In genomic region chr14:26897186-26897585, GRCh38 we compare ENCODE assay signal across 14 cellular contexts.
DNase-seq lines count a peak whose midpoint lies in the region.
"Had no signal": no experiment of that assay in that cellular context is flagged by ENCODE, and none has a peak within 500 bp of the region (broad histone marks: within the 10 kb centered on the region; RNA-seq: fewer than 3 reads in every experiment).

No MANE protein-coding gene starts in this region.

- H2BK12ac ChIP-seq in neuronal stem cell (ENCODE audit: low read length) = no peak overlapping the region

- no peak overlapping the region for H2BK120ac ChIP-seq in neuronal stem cell (ENCODE audit: low read depth, low read length)

- H3K14ac ChIP-seq in neuronal stem cell (ENCODE audit: low read length) = no peak overlapping the region

- no peak overlapping the region for H3K4me3 ChIP-seq in neuronal stem cell (ENCODE audit: low read length in 2 of 2)
- H3K4me3 ChIP-seq: BLaER1 treated with 17β-estradiol and CSF1 and Interleukin-3, amounts not matched to agents 10 nM and 100 nM had no signal

- H2BK5ac ChIP-seq in neuronal stem cell (ENCODE audit: low read length) = no peak overlapping the region

- peak overlapping the region; percentile 60 for H2AFZ ChIP-seq in neuronal stem cell (ENCODE audit: low read length)

- no peak overlapping the region for H3K18ac ChIP-seq in neuronal stem cell (ENCODE audit: low read length)

- H3K9ac ChIP-seq in neuronal stem cell (ENCODE audit: low read depth, low read length, poor library complexity) = no peak overlapping the region
- H3K9ac ChIP-seq: BLaER1 treated with 17β-estradiol and CSF1 and Interleukin-3, amounts not matched to agents 10 nM and 100 nM had no signal

- H3K9me3 ChIP-seq in neuronal stem cell (replicated peaks in 1 of 2; ENCODE audit: control insufficient read depth in 2 of 2, insufficient read depth in 1 of 2, low read depth in 1 of 2, low read length in 2 of 2) = peaks cover 2 to 6% of the 10 kb centered on the region in 2 donors

- H3K4me2 ChIP-seq in neuronal stem cell (ENCODE audit: insufficient read depth, low read length, poor library complexity, severe bottlenecking) = no peak overlapping the region
- H3K4me2 ChIP-seq: BLaER1 treated with 17β-estradiol and CSF1 and Interleukin-3, amounts not matched to agents 10 nM and 100 nM had no signal

- no peaks in the 10 kb centered on the region for H3K36me3 ChIP-seq in neuronal stem cell (replicated peaks in 1 of 2; ENCODE audit: control insufficient read depth in 2 of 2, insufficient read depth in 2 of 2, low read length in 2 of 2)
- H3K36me3 ChIP-seq: BLaER1 treated with 17β-estradiol and CSF1 and Interleukin-3, amounts not matched to agents 10 nM and 100 nM had no signal

- H4K91ac ChIP-seq in neuronal stem cell (ENCODE audit: low read depth, low read length, poor library complexity) = no peak overlapping the region

- peak; percentile 3 for DNase-seq in astrocyte of the hippocampus (ENCODE audit: low read depth, low spot score)
- DNase-seq in left kidney (ENCODE audit: low read depth, low spot score) = peak; percentile 74
- DNase-seq in neuronal stem cell (ENCODE audit: low spot score) = no peak
- no peak for DNase-seq in hepatic stellate cell (ENCODE audit: low spot score)
- DNase-seq in NCI-H2171 (lab: John Stamatoyannopoulos, UW) = no peak
- DNase-seq in iPS-NIHi11 (ENCODE audit: low spot score) = no peak
- DNase-seq: Calu3; CD8-positive, alpha-beta T cell; DMS79 treated with DMSO at 0.1 percent for 48 hours; GF-D8; GOT3; H7; HFFc6 had no signal

- H2BK15ac ChIP-seq in neuronal stem cell (ENCODE audit: low read length) = no peak overlapping the region

- H3K4ac ChIP-seq in neuronal stem cell (ENCODE audit: low read length) = no peak overlapping the region

- H4K8ac ChIP-seq in neuronal stem cell (ENCODE audit: low read depth, low read length) = no peak overlapping the region

- H3K79me1 ChIP-seq in neuronal stem cell (ENCODE audit: low read depth, low read length) = no peaks in the 10 kb centered on the region

- no peak overlapping the region for H3K23ac ChIP-seq in neuronal stem cell (ENCODE audit: low read depth, low read length, poor library complexity)

- no peaks in the 10 kb centered on the region for H3K27me3 ChIP-seq in neuronal stem cell (ENCODE audit: control insufficient read depth in 3 of 3, insufficient read depth in 3 of 3, low read depth in 1 of 3, low read length in 3 of 3)
- H3K27me3 ChIP-seq: BLaER1 treated with 17β-estradiol and CSF1 and Interleukin-3, amounts not matched to agents 10 nM and 100 nM had no signal

- no peak overlapping the region for H3K27ac ChIP-seq in neuronal stem cell (replicated peaks; ENCODE audit: low read length)
- H3K27ac ChIP-seq: BLaER1 treated with 17β-estradiol and CSF1 and Interleukin-3, amounts not matched to agents 10 nM and 100 nM had no signal

- no peak overlapping the region for H2AK5ac ChIP-seq in neuronal stem cell (ENCODE audit: low read depth, low read length)

- no peaks in the 10 kb centered on the region for H3K4me1 ChIP-seq in neuronal stem cell (ENCODE audit: control insufficient read depth in 2 of 2, insufficient read depth in 1 of 2, low read depth in 1 of 2, low read length in 2 of 2)
- H3K4me1 ChIP-seq: BLaER1 treated with 17β-estradiol and CSF1 and Interleukin-3, amounts not matched to agents 10 nM and 100 nM had no signal

Comparison
In these comparisons a context has a peak if more than half of its experiments do, and no peak if none do; other contexts are left out.
1. DNase-seq: peak in astrocyte of the hippocampus (single experiment) and left kidney (single experiment); none in neuronal stem cell (single experiment), hepatic stellate cell (single experiment), NCI-H2171 (single experiment) and iPS-NIHi11 (single experiment).